19 cellular contexts compared by ENCODE assay signal in the genomic region with DNA sequence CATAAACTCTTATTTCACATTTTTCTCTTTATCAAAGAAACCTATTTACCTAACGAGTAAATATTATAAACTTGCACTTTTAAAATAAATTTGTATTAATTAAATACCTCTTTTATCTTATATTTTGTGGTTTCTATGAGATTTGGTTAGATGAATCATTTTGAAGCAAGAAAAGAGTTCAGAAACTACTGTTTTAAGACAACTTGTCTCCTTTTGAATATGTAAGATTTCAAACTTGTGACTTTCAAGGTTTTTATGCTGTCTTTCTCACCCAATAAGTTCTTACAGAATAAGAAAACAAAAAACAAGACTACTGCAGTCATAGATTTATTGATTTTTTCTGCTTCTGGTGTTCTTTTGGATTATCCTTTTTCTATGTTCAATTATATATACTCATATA.
DNase-seq lines count a peak whose midpoint lies in the region; ATAC-seq and TF ChIP-seq lines count a peak whose summit lies in the region.
"Had no signal": no experiment of that assay in that cellular context is flagged by ENCODE, and none has a peak within 500 bp of the region (broad histone marks: within the 10 kb centered on the region; RNA-seq: fewer than 3 reads in every experiment).

No MANE protein-coding gene starts in this region.

- no peak for DNase-seq in NCI-H82 (lab: John Stamatoyannopoulos, UW)
- no peak for DNase-seq in HuH-7 (ENCODE audit: low spot score)
- DNase-seq in activated naive CD4-positive, alpha-beta T cell treated with anti-CD3 and anti-CD28 coated beads, Interleukin-2, amount 50 U/mL, for 16 hours, result no peak
- DNase-seq: 8988T; BE2C; C1 segment of cervical spinal cord; CD4-positive, alpha-beta memory T cell; CD4-positive, CD25-positive, alpha-beta regulatory T cell; CD8-positive, alpha-beta memory T cell; COR-L47; DMS 273 treated with DMSO at 0.1 percent for 48 hours; DMS153; DMS79 treated with DMSO at 0.1 percent for 48 hours; GF-D8 had no signal

- H3K27me3 ChIP-seq in OCI-LY3 (ENCODE audit: low read depth, low read length) (peaks cover 57% of the 10 kb centered on the region), neural cell (ENCODE audit: insufficient read depth, low read depth, low read length) (no peaks in the 10 kb centered on the region)
- H3K27me3 ChIP-seq: BLaER1 had no signal

- peak; percentile 55 for ATAC-seq in HG02870 (IDR thresholded peaks at IDR 0.05; ENCODE audit: unreplicated experiment)
- ATAC-seq: A549 had no signal

- H2AFZ ChIP-seq in OCI-LY3 (ENCODE audit: low read depth, low read length) (no peak overlapping the region), neural cell (ENCODE audit: low read depth, low read length) (no peak overlapping the region)

- TF ChIP-seq CTCF in OCI-LY3 (IDR thresholded peaks at IDR 0.05; ENCODE audit: low read depth, low read length) (no peak), neural cell (IDR thresholded peaks at IDR 0.05; ENCODE audit: poor library complexity, severe bottlenecking) (no peak)

- peak overlapping the region; percentile 19; the same call in 1 of the 2 replicates for H3K27ac ChIP-seq in OCI-LY3 (ENCODE audit: low read length)
- peak overlapping the region; percentile 79 for H3K27ac ChIP-seq in neural cell (ENCODE audit: low read length)
- H3K27ac ChIP-seq: A549, BLaER1 had no signal

- H3K79me2 ChIP-seq in OCI-LY3 (ENCODE audit: low read length) (no peaks in the 10 kb centered on the region), neural cell (replicated peaks; ENCODE audit: insufficient read depth, low read length) (no peaks in the 10 kb centered on the region)

- H4K20me1 ChIP-seq in OCI-LY3 (ENCODE audit: insufficient read depth, low read length) (no peaks in the 10 kb centered on the region), neural cell (ENCODE audit: insufficient read depth) (no peaks in the 10 kb centered on the region)
- H4K20me1 ChIP-seq: BLaER1 had no signal

- H3K9ac ChIP-seq in OCI-LY3 (ENCODE audit: low read length) (no peak overlapping the region), neural cell (ENCODE audit: low read length) (no peak overlapping the region)
- H3K9ac ChIP-seq: BLaER1 had no signal

- no peak for TF ChIP-seq RAD21 in neural cell (conservative IDR thresholded peaks at IDR 0.05)

- H3K9me3 ChIP-seq in OCI-LY3 (ENCODE audit: insufficient read depth, low read length) (no peaks in the 10 kb centered on the region; the same call in 1 of the 2 replicates), neural cell (ENCODE audit: low read length) (no peaks in the 10 kb centered on the region)
- H3K9me3 ChIP-seq: A549, BE2C, BLaER1 had no signal

- H3K36me3 ChIP-seq in OCI-LY3 (replicated peaks; ENCODE audit: low read depth, low read length) (peaks cover 10% of the 10 kb centered on the region), neural cell (ENCODE audit: insufficient read depth, low read length) (no peaks in the 10 kb centered on the region)
- H3K36me3 ChIP-seq: BE2C, BLaER1 had no signal

- H3K9me2 ChIP-seq in neural cell (ENCODE audit: insufficient read depth, low read length), result no peaks in the 10 kb centered on the region

- H3K4me1 ChIP-seq in OCI-LY3 (ENCODE audit: low read length), result peaks cover 44% of the 10 kb centered on the region
- H3K4me1 ChIP-seq: A549, BE2C, BLaER1 had no signal

- H3K4me3 ChIP-seq in OCI-LY3 (ENCODE audit: low read length) (peak overlapping the region; percentile 4; the same call in 1 of the 2 replicates), neural cell (ENCODE audit: low read length) (peak overlapping the region; percentile 48)
- H3K4me3 ChIP-seq: A549, BLaER1 had no signal

- peaks cover 5% of the 10 kb centered on the region for H3F3A ChIP-seq in neural cell (ENCODE audit: insufficient read depth, low read length, poor library complexity, severe bottlenecking)

- TF ChIP-seq EP300 in neural cell (conservative IDR thresholded peaks at IDR 0.05; ENCODE audit: poor library complexity, severe bottlenecking), result no peak

- peak overlapping the region; percentile 59 for H3K4me2 ChIP-seq in OCI-LY3 (ENCODE audit: low read length)
- peak overlapping the region; percentile 69 for H3K4me2 ChIP-seq in neural cell (ENCODE audit: low read length)
- H3K4me2 ChIP-seq: A549, BLaER1 had no signal

TF ChIP-seq in neural cell, 6 proteins besides CTCF, POLR2A, EP300 and RAD21:
- TF ChIP-seq SMC3 (conservative IDR thresholded peaks at IDR 0.05; ENCODE audit: poor library complexity) (no peak), POLR2AphosphoS5 (IDR thresholded peaks at IDR 0.05) (no peak), EZH2 (IDR thresholded peaks at IDR 0.05; ENCODE audit: borderline replicate concordance, insufficient read depth, low read length, poor library complexity, severe bottlenecking) (no peak), TAF1 (IDR thresholded peaks at IDR 0.05; ENCODE audit: low read depth) (no peak), MXI1 (conservative IDR thresholded peaks at IDR 0.05; ENCODE audit: poor library complexity, severe bottlenecking) (no peak)
- TF ChIP-seq, protein P1, sequence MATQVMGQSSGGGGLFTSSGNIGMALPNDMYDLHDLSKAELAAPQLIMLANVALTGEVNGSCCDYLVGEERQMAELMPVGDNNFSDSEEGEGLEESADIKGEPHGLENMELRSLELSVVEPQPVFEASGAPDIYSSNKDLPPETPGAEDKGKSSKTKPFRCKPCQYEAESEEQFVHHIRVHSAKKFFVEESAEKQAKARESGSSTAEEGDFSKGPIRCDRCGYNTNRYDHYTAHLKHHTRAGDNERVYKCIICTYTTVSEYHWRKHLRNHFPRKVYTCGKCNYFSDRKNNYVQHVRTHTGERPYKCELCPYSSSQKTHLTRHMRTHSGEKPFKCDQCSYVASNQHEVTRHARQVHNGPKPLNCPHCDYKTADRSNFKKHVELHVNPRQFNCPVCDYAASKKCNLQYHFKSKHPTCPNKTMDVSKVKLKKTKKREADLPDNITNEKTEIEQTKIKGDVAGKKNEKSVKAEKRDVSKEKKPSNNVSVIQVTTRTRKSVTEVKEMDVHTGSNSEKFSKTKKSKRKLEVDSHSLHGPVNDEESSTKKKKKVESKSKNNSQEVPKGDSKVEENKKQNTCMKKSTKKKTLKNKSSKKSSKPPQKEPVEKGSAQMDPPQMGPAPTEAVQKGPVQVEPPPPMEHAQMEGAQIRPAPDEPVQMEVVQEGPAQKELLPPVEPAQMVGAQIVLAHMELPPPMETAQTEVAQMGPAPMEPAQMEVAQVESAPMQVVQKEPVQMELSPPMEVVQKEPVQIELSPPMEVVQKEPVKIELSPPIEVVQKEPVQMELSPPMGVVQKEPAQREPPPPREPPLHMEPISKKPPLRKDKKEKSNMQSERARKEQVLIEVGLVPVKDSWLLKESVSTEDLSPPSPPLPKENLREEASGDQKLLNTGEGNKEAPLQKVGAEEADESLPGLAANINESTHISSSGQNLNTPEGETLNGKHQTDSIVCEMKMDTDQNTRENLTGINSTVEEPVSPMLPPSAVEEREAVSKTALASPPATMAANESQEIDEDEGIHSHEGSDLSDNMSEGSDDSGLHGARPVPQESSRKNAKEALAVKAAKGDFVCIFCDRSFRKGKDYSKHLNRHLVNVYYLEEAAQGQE (IDR thresholded peaks at IDR 0.05; ENCODE audit: borderline replicate concordance), result no peak
TF ChIP-seq in neural cell: peak in this region for 0.
